Comparison of ENCODE assay signal across 8 cellular contexts in the genomic region with DNA sequence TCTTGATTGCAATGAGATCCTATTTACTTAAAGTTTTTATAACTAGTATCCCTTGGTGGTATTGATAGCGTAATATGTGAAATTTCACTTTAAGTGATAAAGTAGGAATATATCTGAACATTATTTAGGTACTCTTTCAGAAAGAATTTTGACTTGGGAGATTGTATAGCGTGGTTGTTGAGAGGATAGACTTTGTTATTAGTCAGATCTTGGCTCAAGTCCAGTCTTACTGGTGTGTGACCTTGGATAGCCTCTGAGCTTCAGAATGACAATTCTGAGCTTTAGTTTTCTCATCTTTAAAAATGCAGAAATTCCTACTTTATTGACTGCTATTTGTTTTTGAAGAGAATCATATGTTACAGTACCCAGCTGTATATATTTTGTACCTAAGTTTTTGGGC. TPM values are rescaled to one million over a fixed set of nuclear protein-coding genes. Genes with fewer than 3 reads are reported as not detected.
A peak's percentile ranks its signal among the peaks of the same experiment; 100 is the strongest.
DNase-seq lines count a peak whose midpoint lies in the region; ATAC-seq, FAIRE-seq and TF ChIP-seq lines count a peak whose summit lies in the region.

No MANE protein-coding gene starts in this region.

- TF ChIP-seq CTCF in AG10803 (conservative IDR thresholded peaks at IDR 0.05; ENCODE audit: low read length) = no peak
- no peak for TF ChIP-seq CTCF in kidney (IDR thresholded peaks at IDR 0.05; ENCODE audit: borderline replicate concordance, extremely low read depth, insufficient read depth)

- H3K36me3 ChIP-seq in kidney (ENCODE audit: control insufficient read depth in 1 of 2, insufficient read depth in 2 of 2, low read length in 2 of 2) = no peaks in the 10 kb centered on the region

- H3K9me3 ChIP-seq in kidney (ENCODE audit: control insufficient read depth in 1 of 2, low read length in 2 of 2) = no peaks in the 10 kb centered on the region

- DNase-seq in AG10803 (ENCODE audit: low read depth) = peak; percentile 81
- DNase-seq in astrocyte of the hippocampus (ENCODE audit: low read depth, low spot score) = peak; percentile 82
- no peak for DNase-seq in kidney
- no peak for DNase-seq in UCSD-AML1 (lab: John Stamatoyannopoulos, UW; ENCODE audit: unreplicated experiment)
- DNase-seq in NCI-H774 (lab: John Stamatoyannopoulos, UW) = no peak
- no peak for DNase-seq in NOMO-1 treated with dmso at 0.1 percent for 144 hours (lab: John Stamatoyannopoulos, UW; ENCODE audit: unreplicated experiment)

- H3K9ac ChIP-seq in kidney (ENCODE audit: low read length in 2 of 2) = no peak overlapping the region

- ATAC-seq in HG03103 (IDR thresholded peaks at IDR 0.05; ENCODE audit: low read depth, unreplicated experiment) = peak; percentile 51
- ATAC-seq in GM21367 (IDR thresholded peaks at IDR 0.05; ENCODE audit: unreplicated experiment) = no peak

- peak; percentile 73 for FAIRE-seq in kidney (lab: Jason Lieb, UNC)

- peaks cover 2 to 5% of the 10 kb centered on the region in 2 donors for H3K4me1 ChIP-seq in kidney (ENCODE audit: control insufficient read depth in 1 of 2, insufficient read depth in 1 of 2, low read depth in 1 of 2, low read length in 2 of 2)

- no peak overlapping the region for H3K27ac ChIP-seq in kidney (ENCODE audit: low read depth in 2 of 2, low read length in 2 of 2)

- intact Hi-C loops in kidney (cut with DNase I) = no loop called here

- H3K4me3 ChIP-seq in AG10803 (ENCODE audit: low read length) (no peak overlapping the region), kidney (ENCODE audit: low read length in 2 of 2) (no peak overlapping the region)

RNA-seq across cellular contexts. Expression of gene DCK, which starts 32.6 kb away (rescaled TPM):
- 15.2 TPM for total RNA-seq in kidney
- polyA plus RNA-seq in kidney (ENCODE audit: insufficient read depth, low read depth, low replicate concordance) = 5.5 TPM

Comparison
In these comparisons a context has a peak if more than half of its experiments do, and no peak if none do; other contexts are left out.
1. DNase-seq: peak in AG10803 (single experiment) and astrocyte of the hippocampus (single experiment); none in kidney (single experiment), UCSD-AML1 (single experiment), NCI-H774 (single experiment) and NOMO-1 treated with dmso at 0.1 percent for 144 hours (single experiment).